ENCODE assay signal across 2 cellular contexts in genomic region chr6:147515327-147515726, GRCh38.
TF ChIP-seq lines count a peak whose summit lies in the region.

No MANE protein-coding gene starts in this region.

TF ChIP-seq in HepG2, 621 proteins besides CTCF, POLR2A, EP300 and RAD21:
- TF ChIP-seq NBN (conservative IDR thresholded peaks at IDR 0.05) (0 out of 2 replicates have a peak, but pooled peaks have one; percentile 74), PHB2 (IDR thresholded peaks at IDR 0.05; ENCODE audit: partially characterized antibody) (peak; percentile 81), ZNF577 (CRISPR knock-in tag; IDR thresholded peaks at IDR 0.05; ENCODE audit: borderline replicate concordance, low read depth) (no peak), ZNF704 (CRISPR knock-in tag; IDR thresholded peaks at IDR 0.05; ENCODE audit: borderline replicate concordance) (no peak), ZKSCAN1 (IDR thresholded peaks at IDR 0.05; ENCODE audit: low read length) (no peak), HNF4A (CRISPR knock-in tag; IDR thresholded peaks at IDR 0.05) (no peak), FOXA1 (IDR thresholded peaks at IDR 0.05) (0 out of 2 replicates have a peak, but pooled peaks have one; percentile 7), FOXA1 (CRISPR knock-in tag; IDR thresholded peaks at IDR 0.05) (no peak), RBAK (CRISPR knock-in tag; IDR thresholded peaks at IDR 0.05) (no peak), JUN (CRISPR knock-in tag; IDR thresholded peaks at IDR 0.05) (no peak), NR0B2 (CRISPR knock-in tag; IDR thresholded peaks at IDR 0.05) (no peak), FUBP1 (CRISPR knock-in tag; IDR thresholded peaks at IDR 0.05; ENCODE audit: borderline replicate concordance) (no peak), ZNF549 (CRISPR knock-in tag; IDR thresholded peaks at IDR 0.05) (no peak), ZUFSP (CRISPR knock-in tag; IDR thresholded peaks at IDR 0.05; ENCODE audit: borderline replicate concordance) (no peak), DDIT3 (CRISPR knock-in tag; IDR thresholded peaks at IDR 0.05) (no peak), NONO (IDR thresholded peaks at IDR 0.05) (peak; percentile 68; the same call in 1 of the 2 replicates), NONO (CRISPR knock-in tag; conservative IDR thresholded peaks at IDR 0.05) (no peak), ZFY (CRISPR knock-in tag; IDR thresholded peaks at IDR 0.05) (no peak), NR2C2 (CRISPR knock-in tag; IDR thresholded peaks at IDR 0.05; ENCODE audit: borderline replicate concordance) (no peak), PCBP2 (optimal IDR thresholded peaks at IDR 0.05; ENCODE audit: low read depth, low read length, poor library complexity, severe bottlenecking) (no peak), RAD51 (IDR thresholded peaks at IDR 0.05; ENCODE audit: borderline replicate concordance) (0 out of 2 replicates have a peak, but pooled peaks have one; percentile 8), TEAD3 (CRISPR knock-in tag; optimal IDR thresholded peaks at IDR 0.05; ENCODE audit: borderline replicate concordance) (no peak), ZSCAN22 (CRISPR knock-in tag; IDR thresholded peaks at IDR 0.05) (no peak)
TF ChIP-seq in HepG2: peak in this region for 5.

TF ChIP-seq in H1, 55 proteins besides CTCF, POLR2A, EP300 and RAD21:
- TF ChIP-seq CHD7 (IDR thresholded peaks at IDR 0.05; ENCODE audit: insufficient replicate concordance, low read length) (no peak), SP2 (IDR thresholded peaks at IDR 0.05; ENCODE audit: low read length) (no peak), TEAD4 (IDR thresholded peaks at IDR 0.05; ENCODE audit: low read depth, low read length) (no peak), JUN (IDR thresholded peaks at IDR 0.05; ENCODE audit: low read depth, low read length) (no peak), BRCA1 (IDR thresholded peaks at IDR 0.05; ENCODE audit: low read depth, low read length) (no peak), POLR2AphosphoS5 (IDR thresholded peaks at IDR 0.05; ENCODE audit: low read depth, low read length) (no peak), RBBP5 (IDR thresholded peaks at IDR 0.05; ENCODE audit: borderline replicate concordance, low read depth, low read length) (no peak)
